Comparison of ENCODE assay signal across 8 cellular contexts in the genomic region with DNA sequence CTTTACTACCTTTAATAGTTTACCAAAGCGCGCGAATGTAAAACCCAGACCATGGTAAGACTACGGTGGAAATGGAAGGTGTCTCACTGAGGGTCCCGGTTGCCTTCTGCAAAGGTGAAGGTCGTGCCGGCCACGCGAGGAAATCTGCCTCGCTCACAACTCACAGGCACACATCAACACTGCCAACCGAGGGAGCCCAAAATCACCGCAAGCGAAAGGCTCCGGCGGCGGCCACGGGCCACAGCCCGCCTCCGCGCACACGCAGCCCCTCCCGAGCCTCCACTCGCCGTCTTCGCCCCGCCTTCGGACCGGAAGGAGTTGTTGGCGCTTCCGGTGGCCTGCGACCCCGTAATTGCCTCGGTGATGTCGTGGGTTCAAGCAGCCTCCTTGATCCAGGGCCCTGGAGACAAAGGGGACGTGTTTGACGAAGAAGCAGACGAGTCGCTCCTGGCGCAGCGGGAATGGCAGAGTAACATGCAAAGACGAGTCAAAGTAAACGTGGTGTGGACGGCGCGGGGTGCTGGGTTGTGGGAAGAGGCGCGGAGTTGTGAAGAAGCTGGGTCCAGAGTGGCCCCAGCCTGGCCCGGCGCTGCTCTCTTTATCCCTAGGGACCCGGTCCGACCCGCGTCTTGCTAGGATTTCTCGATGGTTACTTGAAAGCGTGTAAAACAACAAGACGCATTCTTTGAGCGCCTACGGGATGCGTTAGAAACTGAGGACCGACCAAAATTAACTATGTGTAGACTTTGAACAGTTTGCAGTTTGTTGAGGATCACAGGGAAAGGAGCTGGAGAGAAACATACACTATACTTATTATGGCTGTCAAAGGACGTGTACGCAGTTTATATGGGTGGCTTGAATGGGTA.
DNase-seq lines count a peak whose midpoint lies in the region; ATAC-seq and TF ChIP-seq lines count a peak whose summit lies in the region.

A gene with protein sequence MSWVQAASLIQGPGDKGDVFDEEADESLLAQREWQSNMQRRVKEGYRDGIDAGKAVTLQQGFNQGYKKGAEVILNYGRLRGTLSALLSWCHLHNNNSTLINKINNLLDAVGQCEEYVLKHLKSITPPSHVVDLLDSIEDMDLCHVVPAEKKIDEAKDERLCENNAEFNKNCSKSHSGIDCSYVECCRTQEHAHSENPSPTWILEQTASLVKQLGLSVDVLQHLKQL (plus strand): TSS at position 349 of the 866 bp plus-strand sequence. CDS start 15 bp downstream, at position 364.

- TF ChIP-seq POLR2A in GM18951 (IDR thresholded peaks at IDR 0.05; ENCODE audit: extremely low read depth, insufficient read depth, insufficient read length): peak; percentile 96

- peak; percentile 94 for DNase-seq in AG08396 (ENCODE audit: low spot score)
- DNase-seq in NCI-H2227 treated with DMSO at 0.1 percent for 48 hours (lab: John Stamatoyannopoulos, UW): peak; percentile 71
- peak; percentile 57 for DNase-seq in activated CD4-positive, CD25-positive, alpha-beta regulatory T cell treated with anti-CD3 and anti-CD28 coated beads, Interleukin-2, amount 50 U/mL, for 16 hours (ENCODE audit: low read depth, low spot score)
- peak; percentile 64 for DNase-seq in central memory CD4-positive, alpha-beta T cell
- peak; percentile 72 for DNase-seq in iris pigment epithelial cell (ENCODE audit: low read depth)
- peak; percentile 81 for DNase-seq in stimulated activated CD4-positive, alpha-beta T cell treated with anti-CD3 and anti-CD28 coated beads, Interleukin-12 subunit alpha, Interleukin-12 subunit beta, amount 100 ng/mL, for 4 hours

- in situ Hi-C loops in GM18951 (cut with MboI; ENCODE audit: low sequenced_read_pairs, unreplicated experiment): no loop called here

- peak; percentile 100 for ATAC-seq in HG03175 (IDR thresholded peaks at IDR 0.05; ENCODE audit: unreplicated experiment)

Comparison
In these comparisons a context has a peak if more than half of its experiments do, and no peak if none do; other contexts are left out.
1. Peak in every context shown above with its lines: DNase-seq and ATAC-seq.